ENCODE assay signal across 8 cellular contexts in the genomic region with DNA sequence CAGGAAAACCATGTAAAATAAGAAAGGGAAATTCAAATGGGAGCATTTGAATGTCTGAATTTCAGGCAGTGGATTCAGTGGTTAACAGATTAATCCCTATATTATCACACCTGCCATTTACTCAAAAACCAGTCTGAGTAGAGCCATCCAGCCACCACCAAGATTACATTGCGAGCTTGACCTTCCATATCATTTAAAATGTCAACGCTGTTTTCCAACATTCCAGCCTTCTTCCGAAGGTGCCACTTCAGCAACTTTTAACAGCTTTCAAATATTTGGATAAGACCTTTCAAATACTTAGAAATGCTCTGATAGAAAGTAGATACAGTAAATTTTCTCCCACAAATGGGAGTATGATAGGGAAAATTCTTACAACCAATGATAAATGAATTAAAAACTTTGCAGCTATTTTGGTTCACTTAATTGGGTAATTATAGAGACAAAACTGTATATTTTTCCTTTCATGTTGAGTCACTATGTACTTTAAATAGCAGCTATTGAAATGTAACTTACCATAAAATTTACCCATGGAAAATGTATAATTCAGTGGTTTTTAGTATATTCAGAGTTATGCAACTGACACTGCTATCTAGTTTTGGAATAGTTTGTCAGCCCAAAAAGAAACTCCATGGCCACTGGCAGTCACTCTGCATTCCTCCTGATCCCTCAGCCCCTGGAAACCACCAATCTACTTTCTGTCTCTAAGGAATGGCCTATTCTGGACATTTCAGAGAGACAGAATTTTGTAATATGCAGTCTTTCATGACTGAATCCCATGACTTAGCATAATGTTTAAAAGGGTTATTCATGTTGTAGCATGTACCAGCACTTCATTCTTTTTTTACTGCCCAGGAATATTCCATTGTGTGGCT. TPM values are rescaled to one million over a fixed set of nuclear protein-coding genes. Genes with fewer than 3 reads are reported as not detected.
DNase-seq lines count a peak whose midpoint lies in the region; TF ChIP-seq lines count a peak whose summit lies in the region.

No MANE protein-coding gene starts in this region.

- H3K4me1 Mint-ChIP-seq in MCF 10A (ENCODE audit: insufficient read depth, unreplicated experiment) (peaks cover 29% of the 10 kb centered on the region), mesothelial cell of epicardium (peaks cover 59% of the 10 kb centered on the region)

- H3K27ac Mint-ChIP-seq in MCF 10A (ENCODE audit: low read depth, unreplicated experiment) (peak overlapping the region; percentile 42), mesothelial cell of epicardium (peak overlapping the region; percentile 86)

- intact Hi-C loops in MCF 10A (cut with micrococcal nuclease): no loop called here

- H3K4me3 Mint-ChIP-seq in MCF 10A (ENCODE audit: unreplicated experiment): no peak overlapping the region
- no peak overlapping the region for H3K4me3 Mint-ChIP-seq in mesothelial cell of epicardium

- H3K9me3 Mint-ChIP-seq in MCF 10A (ENCODE audit: unreplicated experiment): no peaks in the 10 kb centered on the region
- H3K9me3 Mint-ChIP-seq in mesothelial cell of epicardium: no peaks in the 10 kb centered on the region

- peaks cover 36% of the 10 kb centered on the region for H3K36me3 Mint-ChIP-seq in MCF 10A (ENCODE audit: insufficient read depth, unreplicated experiment)
- peaks cover 2% of the 10 kb centered on the region for H3K36me3 Mint-ChIP-seq in mesothelial cell of epicardium

- BruUV-seq in MCF 10A (replicated peaks; lab: Mats Ljungman, UMichigan): no TSS peak

- no peaks in the 10 kb centered on the region for H3K27me3 Mint-ChIP-seq in MCF 10A (ENCODE audit: insufficient read depth, unreplicated experiment)
- H3K27me3 Mint-ChIP-seq in mesothelial cell of epicardium (ENCODE audit: low read depth): no peaks in the 10 kb centered on the region

- CTCF ChIA-PET in MCF 10A (lab: Yijun Ruan, JAX): interaction anchor here (0.6 to 2.0 kb wide), 8 partner anchors 8 to 209 kb away, joined by 3 to 11 read pairs (median 3); no protein-coding TSS in a partner anchor

- TF ChIP-seq CTCF in MCF 10A (IDR thresholded peaks at IDR 0.05; ENCODE audit: unreplicated experiment) (no peak), mesothelial cell of epicardium (IDR thresholded peaks at IDR 0.05; ENCODE audit: unreplicated experiment) (no peak)

- POLR2A ChIA-PET in MCF 10A (lab: Yijun Ruan, JAX): interaction anchor here (0.6 to 2.1 kb wide), 10 partner anchors 9 to 202 kb away, joined by 3 to 20 read pairs (median 3); partner anchors contain the start of genes DYNLT1 and RSPH3

- DNase-seq in AG20443 (ENCODE audit: low spot score) (peak; percentile 70), LHCN-M2 (ENCODE audit: low read depth) (peak; percentile 29), MCF 10A (ENCODE audit: unreplicated experiment) (no peak), mesothelial cell of epicardium (ENCODE audit: low spot score in 2 of 2, unreplicated experiment in 2 of 2) (no peak), Kasumi-1 (lab: John Stamatoyannopoulos, UW) (no peak), HUDEP-2 (lab: John Stamatoyannopoulos, UW; ENCODE audit: unreplicated experiment in 76 of 76) (no peak), ecto neural progenitor cell (ENCODE audit: low spot score) (no peak), occipital lobe (lab: John Stamatoyannopoulos, UW) (no peak)

RNA-seq across cellular contexts. Expression of gene EZR, which starts 21.6 kb away (rescaled TPM):
- total RNA-seq in LHCN-M2 (2014; rRNA removed) (84.7 and 93.2 TPM in 2 replicates), MCF 10A (2022) (243 and 296 TPM in 2 replicates), mesothelial cell of epicardium (195 to 208 TPM (median 204 TPM) in 3 replicates), occipital lobe (162 TPM)
- polyA plus RNA-seq in LHCN-M2 (2012): 163 TPM

Comparison
In these comparisons a context has a peak if more than half of its experiments do, and no peak if none do; other contexts are left out.
1. DNase-seq: peak in AG20443 (single experiment) and LHCN-M2 (single experiment); none in MCF 10A (single experiment), mesothelial cell of epicardium (0 of 2), Kasumi-1 (0 of 2), HUDEP-2 (0 of 76), ecto neural progenitor cell (single experiment) and occipital lobe (single experiment).